In genomic region chr2:65129613-65130439, GRCh38 we compare ENCODE assay signal across 8 cellular contexts. TPM values are rescaled to one million over a fixed set of nuclear protein-coding genes. Genes with fewer than 3 reads are reported as not detected.
DNase-seq lines count a peak whose midpoint lies in the region; ATAC-seq, FAIRE-seq and TF ChIP-seq lines count a peak whose summit lies in the region.

Gene RAB1A, minus strand, starts transcription at chr2:65130106. Its CDS starts 191 bp downstream, at chr2:65129915.

- no TSS peak for BruUV-seq in IMR-90 (replicated peaks; lab: Mats Ljungman, UMichigan)
- BruUV-seq in OCI-LY7 (replicated peaks; lab: Mats Ljungman, UMichigan) = no TSS peak
- no TSS peak for BruUV-seq in endothelial cell of umbilical vein (replicated peaks; lab: Mats Ljungman, UMichigan)

- H2AFZ ChIP-seq in IMR-90 (replicated peaks; ENCODE audit: low read length, poor library complexity) (peak within 1 kb of the TSS; percentile 92), OCI-LY7 (ENCODE audit: low read length) (peak within 1 kb of the TSS; percentile 71), endothelial cell of umbilical vein (ENCODE audit: low read depth, low read length) (peak within 1 kb of the TSS; percentile 83)

- H4K8ac ChIP-seq in IMR-90 (ENCODE audit: low read depth in 2 of 2, low read length in 2 of 2) = peak within 1 kb of the TSS; percentile 92 to 99

- peak within 1 kb of the TSS; percentile 96 for H4K5ac ChIP-seq in IMR-90 (ENCODE audit: low read depth, low read length)

- TF ChIP-seq POLR2A in IMR-90 (IDR thresholded peaks at IDR 0.05; ENCODE audit: low read depth, low read length) = peak; percentile 93
- no peak for TF ChIP-seq POLR2A in endothelial cell of umbilical vein (IDR thresholded peaks at IDR 0.05; ENCODE audit: low read depth, low read length)

- intact Hi-C loops in IMR-90 (cut with micrococcal nuclease) (loop anchor here (5.0 kb wide), 2 partner anchors 43 to 97 kb away; partner anchors contain the start of gene ACTR2), OCI-LY7 (cut with micrococcal nuclease; ENCODE audit: unreplicated experiment) (loop anchor here (1.0 to 2.0 kb wide), 3 partner anchors 31 to 65 kb away; no protein-coding TSS in a partner anchor), endothelial cell of umbilical vein (cut with micrococcal nuclease) (loop anchor here (1.0 to 5.0 kb wide), 7 partner anchors 49 to 447 kb away; partner anchors contain the start of genes ACTR2 and SPRED2)

- H3K9me1 ChIP-seq in IMR-90 (ENCODE audit: insufficient read depth, low read length) (no peaks in the 10 kb centered on the region; the same call in 1 of the 2 replicates), endothelial cell of umbilical vein (replicated peaks; ENCODE audit: control insufficient read depth, extremely low read depth, insufficient read depth, low read length) (no peaks in the 10 kb centered on the region)

- CTCF ChIA-PET in IMR-90 (lab: Yijun Ruan, JAX) (interaction anchor here (0.7 kb wide), 2 partner anchors 46 to 207 kb away, joined by 3 to 4 read pairs; no protein-coding TSS in a partner anchor), OCI-LY7 (lab: Charles Lee; ENCODE audit: unreplicated experiment) (interaction anchor here (0.6 to 1.3 kb wide), 10 partner anchors 13 to 308 kb away, joined by 3 to 6 read pairs (median 4); partner anchors contain the start of gene ACTR2), endothelial cell of umbilical vein (lab: Charles Lee) (interaction anchor here (0.8 to 1.9 kb wide), 13 partner anchors 17 to 97 kb away, joined by 3 to 14 read pairs (median 5); no protein-coding TSS in a partner anchor)

- peak within 1 kb of the TSS; percentile 81 for H2BK120ac ChIP-seq in IMR-90 (ENCODE audit: low read depth, low read length)

- H3K4ac ChIP-seq in IMR-90 (ENCODE audit: low read depth, low read length) = peak within 1 kb of the TSS; percentile 98

- peak within 1 kb of the TSS; percentile 72; the same call in 2 of the 3 replicates for H2BK15ac ChIP-seq in IMR-90 (ENCODE audit: low read depth, low read length)

- H3K9me3 ChIP-seq in IMR-90 (ENCODE audit: control insufficient read depth, insufficient read depth, low read length) (no peaks in the 10 kb centered on the region), OCI-LY7 (ENCODE audit: low read length) (no peaks in the 10 kb centered on the region), endothelial cell of umbilical vein (replicated peaks; ENCODE audit: control insufficient read depth, insufficient read depth, low read length) (no peaks in the 10 kb centered on the region)

- H3K79me2 ChIP-seq in OCI-LY7 (ENCODE audit: insufficient read depth, low read depth, low read length) (peaks cover 50% of the 10 kb centered on the region), endothelial cell of umbilical vein (ENCODE audit: control insufficient read depth, insufficient read depth, low read length) (peaks cover 51% of the 10 kb centered on the region)

- H3K9ac ChIP-seq in IMR-90 (ENCODE audit: low read depth, low read length) (peak within 1 kb of the TSS; percentile 95), endothelial cell of umbilical vein (replicated peaks; ENCODE audit: extremely low read depth, insufficient read depth, low read length) (peak within 1 kb of the TSS; percentile 98)

- H3K4me3 ChIP-seq in IMR-90 (ENCODE audit: insufficient read depth, low read depth, low read length) (peak within 1 kb of the TSS; percentile 72), OCI-LY7 (ENCODE audit: low read depth, low read length, poor library complexity, severe bottlenecking) (peak within 1 kb of the TSS; percentile 93), endothelial cell of umbilical vein (replicated peaks in 1 of 3; ENCODE audit: insufficient read depth in 1 of 3, low read depth in 1 of 3, low read length in 3 of 3) (peak within 1 kb of the TSS; percentile 98 to 100 (median 100))

- peak within 1 kb of the TSS; percentile 90 for H2BK5ac ChIP-seq in IMR-90 (ENCODE audit: low read depth, low read length, poor library complexity, severe bottlenecking)

- peak within 1 kb of the TSS; percentile 93 for H4K91ac ChIP-seq in IMR-90 (ENCODE audit: insufficient read depth, low read depth, low read length)

- H2AK9ac ChIP-seq in IMR-90 (replicated peaks; ENCODE audit: low read depth, low read length, poor library complexity) = peak within 1 kb of the TSS; percentile 97

- H3K23ac ChIP-seq in IMR-90 (ENCODE audit: low read depth, low read length) = peak within 1 kb of the TSS; percentile 88

- no peaks in the 10 kb centered on the region for H3K27me3 ChIP-seq in IMR-90 (ENCODE audit: control insufficient read depth, insufficient read depth, low read length)
- no peaks in the 10 kb centered on the region for H3K27me3 ChIP-seq in endothelial cell of umbilical vein (ENCODE audit: control insufficient read depth in 2 of 2, insufficient read depth in 2 of 2, low read length in 2 of 2)

- no peak for TF ChIP-seq RAD21 in IMR-90 (IDR thresholded peaks at IDR 0.05; ENCODE audit: low read length)

- H3K79me1 ChIP-seq in IMR-90 (ENCODE audit: low read depth in 1 of 2, low read length in 2 of 2) = peaks cover 3 to 6% of the 10 kb centered on the region in 2 experiments; a peak in 3 of 4 replicates

- TF ChIP-seq CTCF in IMR-90 (conservative IDR thresholded peaks at IDR 0.05; ENCODE audit: low read depth, low read length) (peak; percentile 49), OCI-LY7 (conservative IDR thresholded peaks at IDR 0.05; ENCODE audit: low read length) (peak; percentile 35; the same call in 1 of the 2 replicates), endothelial cell of umbilical vein (IDR thresholded peaks at IDR 0.05; ENCODE audit: extremely low read depth in 1 of 2, insufficient read depth in 1 of 2, low read depth in 1 of 2, low read length in 2 of 2) (peak; percentile 8 to 55)

- H3K4me2 ChIP-seq in IMR-90 (ENCODE audit: low read depth, low read length) (peak within 1 kb of the TSS; percentile 100), OCI-LY7 (ENCODE audit: low read length) (peak within 1 kb of the TSS; percentile 99), endothelial cell of umbilical vein (ENCODE audit: insufficient read depth, low read length) (peak within 1 kb of the TSS; percentile 94)

- in situ Hi-C loops in IMR-90 (cut with MboI; ENCODE audit: low sequenced_read_pairs) = no loop called here

- FAIRE-seq in endothelial cell of umbilical vein (lab: Jason Lieb, UNC) = peak; percentile 92

- H3K36me3 ChIP-seq in IMR-90 (ENCODE audit: control insufficient read depth, insufficient read depth, low read length) = no peaks in the 10 kb centered on the region
- H3K36me3 ChIP-seq in OCI-LY7 (ENCODE audit: insufficient read depth, low read length) = peaks cover 4% of the 10 kb centered on the region; the same call in 1 of the 2 replicates
- no peaks in the 10 kb centered on the region for H3K36me3 ChIP-seq in endothelial cell of umbilical vein (ENCODE audit: control insufficient read depth in 2 of 2, extremely low read depth in 1 of 2, insufficient read depth in 2 of 2, low read length in 2 of 2)

- DNase-seq in DMS153 (lab: John Stamatoyannopoulos, UW) = peak; percentile 98
- DNase-seq in IMR-90 = peak; percentile 100
- DNase-seq in OCI-LY7 (ENCODE audit: low spot score) = peak; percentile 100
- peak; percentile 99 for DNase-seq in activated T-cell treated with anti-CD3 and anti-CD28 coated beads for 1 hour (ENCODE audit: low read depth)
- DNase-seq in endothelial cell of umbilical vein (ENCODE audit: low read depth, low spot score) = peak; percentile 100
- DNase-seq in middle frontal gyrus (ENCODE audit: extremely low spot score, low spot score) = peak; percentile 97
- peak; percentile 98 to 99 for DNase-seq in stimulated activated CD8-positive, alpha-beta memory T cell treated with anti-CD3 and anti-CD28 coated beads, Interleukin-2, amount 100 ng/mL, for 48 hours (ENCODE audit: low read depth in 2 of 2)

- peak within 1 kb of the TSS; percentile 8; the same call in 1 of the 2 replicates for H2BK20ac ChIP-seq in IMR-90 (ENCODE audit: low read depth, low read length)

- peak within 1 kb of the TSS; percentile 99 for H3K14ac ChIP-seq in IMR-90 (replicated peaks; ENCODE audit: low read depth, low read length)

- peak within 1 kb of the TSS; percentile 89 for H3K56ac ChIP-seq in IMR-90 (ENCODE audit: extremely low read depth, insufficient read depth, low read length)

- H3K18ac ChIP-seq in IMR-90 (ENCODE audit: low read depth, low read length) = peak within 1 kb of the TSS; percentile 93

- H3K9me2 ChIP-seq in OCI-LY7 (ENCODE audit: insufficient read depth, low read length) = no peaks in the 10 kb centered on the region

- H3K4me1 ChIP-seq in IMR-90 (ENCODE audit: control insufficient read depth, insufficient read depth, low read length) (peaks cover 5% of the 10 kb centered on the region), OCI-LY7 (ENCODE audit: insufficient read depth, low read length, poor library complexity, severe bottlenecking) (peaks cover 28% of the 10 kb centered on the region), endothelial cell of umbilical vein (ENCODE audit: control insufficient read depth, extremely low read depth, insufficient read depth, low read length) (peaks cover 33% of the 10 kb centered on the region)

- ATAC-seq in GM21528 (IDR thresholded peaks at IDR 0.05; ENCODE audit: low FRiP score, unreplicated experiment) (peak; percentile 97), IMR-90 (ENCODE audit: low read depth) (peak; percentile 93)

- 0% methylated on average over 22 of the region's 73 CpGs; no CpG with 5 or more reads in 1 of the 2 experiments for WGBS in IMR-90 (ENCODE audit: extremely low coverage in 2 of 2, insufficient read length in 1 of 2), 2 experiments

- dilution Hi-C loops in IMR-90 (cut with HindIII; ENCODE audit: low sequenced_read_pairs, unreplicated experiment) = no loop called here
- dilution Hi-C loops in endothelial cell of umbilical vein (cut with MboI; ENCODE audit: extremely low pct_ligation_motif_present, low sequenced_read_pairs) = no loop called here

- H2AK5ac ChIP-seq in IMR-90 (ENCODE audit: low read depth, low read length) = peak within 1 kb of the TSS; percentile 89

- H3K27ac ChIP-seq in IMR-90 (ENCODE audit: insufficient read depth, low read length) (peak within 1 kb of the TSS; percentile 96), OCI-LY7 (ENCODE audit: low read depth, low read length, poor library complexity, severe bottlenecking) (peak within 1 kb of the TSS; percentile 58), endothelial cell of umbilical vein (ENCODE audit: insufficient read depth, low read depth, low read length) (peak within 1 kb of the TSS; percentile 87)

- H4K20me1 ChIP-seq in IMR-90 (ENCODE audit: insufficient read depth, low read length) (peaks cover 50% of the 10 kb centered on the region), OCI-LY7 (ENCODE audit: insufficient read depth, low read length) (peaks cover 17% of the 10 kb centered on the region; the same call in 1 of the 2 replicates), endothelial cell of umbilical vein (replicated peaks; ENCODE audit: control insufficient read depth, extremely low read depth, insufficient read depth, low read length) (peaks cover 23% of the 10 kb centered on the region)

- POLR2A ChIA-PET in IMR-90 (lab: Charles Lee; ENCODE audit: unreplicated experiment) = interaction anchor here (0.5 to 0.6 kb wide), 4 partner anchors 9 to 379 kb away, joined by 3 to 4 read pairs (median 4); no protein-coding TSS in a partner anchor
- POLR2A ChIA-PET in OCI-LY7 (lab: Charles Lee) = interaction anchor here (0.6 to 3.2 kb wide), 19 partner anchors 9 to 543 kb away, joined by 3 to 20 read pairs (median 5); partner anchors contain the start of gene CEP68
- POLR2A ChIA-PET in endothelial cell of umbilical vein (lab: Charles Lee) = interaction anchor here (0.6 to 1.8 kb wide), 12 partner anchors 11 to 474 kb away, joined by 3 to 10 read pairs (median 4); partner anchors contain the start of genes ACTR2 and CEP68

RNA-seq across cellular contexts. Expression of gene RAB1A, which starts in this region (rescaled TPM):
- total RNA-seq in IMR-90 (2012; rRNA removed) (114 and 127 TPM in 2 replicates), OCI-LY7 (2022) (72.7 and 75.4 TPM in 2 replicates), endothelial cell of umbilical vein (170 and 176 TPM in 2 replicates)
- polyA plus RNA-seq in IMR-90 (2012; rRNA removed) (152 and 169 TPM in 2 replicates), endothelial cell of umbilical vein (87.9 and 121 TPM in 2 replicates)
- polyA plus RNA-seq in IMR-90 (2012; cell fraction: cytosol; rRNA removed) = 44.4 and 46.8 TPM in 2 replicates
- polyA plus RNA-seq in IMR-90 (2012; cell fraction: nucleus; rRNA removed; ENCODE audit: low replicate concordance) = 10.2 and 75.1 TPM in 2 replicates
- total RNA-seq in OCI-LY7 (2014; rRNA removed; shearing (Covaris generic)) = 37.3 and 39.7 TPM in 2 replicates
- 146 and 156 TPM in 2 replicates for polyA plus RNA-seq in endothelial cell of umbilical vein (2011; cell fraction: cytosol; rRNA removed)
- polyA plus RNA-seq in endothelial cell of umbilical vein (2011; cell fraction: nucleus; rRNA removed) = 56.9 and 61.2 TPM in 2 replicates
- 240 and 279 TPM in 2 replicates for polyA plus RNA-seq in endothelial cell of umbilical vein (2012)
- polyA minus RNA-seq in endothelial cell of umbilical vein = 64.0 and 108 TPM in 2 replicates
- 33.6 TPM for polyA minus RNA-seq in endothelial cell of umbilical vein (2011; cell fraction: cytosol; rRNA and poly(A)+ RNA removed)
- polyA minus RNA-seq in endothelial cell of umbilical vein (2011; cell fraction: nucleus; rRNA and poly(A)+ RNA removed) = 40.2 and 52.6 TPM in 2 replicates

Comparison
In these comparisons a context has a peak if more than half of its experiments do, and no peak if none do; other contexts are left out.
1. Peak in every context shown above with its lines: DNase-seq, ATAC-seq, H3K4me3 ChIP-seq and H3K27ac ChIP-seq.